Comparison of ENCODE assay signal across 9 cellular contexts in genomic region chr1:164561007-164561406, GRCh38. TPM values are rescaled to one million over a fixed set of nuclear protein-coding genes. Genes with fewer than 3 reads are reported as not detected.
DNase-seq lines count a peak whose midpoint lies in the region; ATAC-seq, FAIRE-seq and TF ChIP-seq lines count a peak whose summit lies in the region.
"Had no signal": no experiment of that assay in that cellular context is flagged by ENCODE, and none has a peak within 500 bp of the region (broad histone marks: within the 10 kb centered on the region; RNA-seq: fewer than 3 reads in every experiment).

No MANE protein-coding gene starts in this region.

- peaks cover 29% of the 10 kb centered on the region for H3K27me3 Mint-ChIP-seq in CD8-positive, alpha-beta T cell (ENCODE audit: low read depth)

- H3K4me1 Mint-ChIP-seq in CD8-positive, alpha-beta T cell (ENCODE audit: low read depth), result peaks cover 23% of the 10 kb centered on the region

- no peak overlapping the region for H2BK12ac ChIP-seq in trophoblast cell (ENCODE audit: low read length)

- H3K4me1 ChIP-seq in PC-9 (replicated peaks; ENCODE audit: insufficient read depth), result peaks cover 54% of the 10 kb centered on the region
- H3K4me1 ChIP-seq in trophoblast cell (ENCODE audit: control insufficient read depth in 1 of 2, insufficient read depth in 2 of 2, low read length in 2 of 2), result no peaks in the 10 kb centered on the region
- H3K4me1 ChIP-seq in CD8-positive, alpha-beta T cell (ENCODE audit: insufficient read depth, low read length), result peaks cover 10% of the 10 kb centered on the region

- H3K9me3 ChIP-seq in PC-9 (ENCODE audit: insufficient read depth, low read depth) (no peaks in the 10 kb centered on the region), trophoblast cell (ENCODE audit: insufficient read depth, low read depth, low read length) (no peaks in the 10 kb centered on the region)
- no peaks in the 10 kb centered on the region for H3K9me3 ChIP-seq in CD8-positive, alpha-beta T cell (ENCODE audit: low read length)

- H4K91ac ChIP-seq in trophoblast cell (ENCODE audit: low read depth, low read length), result no peak overlapping the region

- H3K4me3 ChIP-seq in PC-9 (peak overlapping the region; percentile 71), fibroblast of pulmonary artery (replicated peaks; ENCODE audit: low read depth, low read length) (peak overlapping the region; percentile 85), trophoblast cell (ENCODE audit: low read depth, low read length) (no peak overlapping the region)
- H3K4me3 ChIP-seq in CD8-positive, alpha-beta T cell (ENCODE audit: low read depth, low read length), result no peak overlapping the region

- H2BK120ac ChIP-seq in trophoblast cell (ENCODE audit: insufficient read depth, low read length, poor library complexity), result no peak overlapping the region

- no peak overlapping the region for H3K9ac ChIP-seq in trophoblast cell (ENCODE audit: low read length)

- intact Hi-C loops in PC-9 (cut with micrococcal nuclease; ENCODE audit: unreplicated experiment), result loop anchor here (2.0 to 5.0 kb wide), 2 partner anchors 226 to 394 kb away; no protein-coding TSS in a partner anchor
- intact Hi-C loops in CD8-positive, alpha-beta T cell (cut with DNase I, micrococcal nuclease), result no loop called here

- H3K79me2 ChIP-seq in PC-9 (ENCODE audit: low read depth), result peaks cover 59% of the 10 kb centered on the region
- peaks cover 2% of the 10 kb centered on the region for H3K79me2 ChIP-seq in trophoblast cell (ENCODE audit: control insufficient read depth, insufficient read depth, low read length, poor library complexity)

- peaks cover 2% of the 10 kb centered on the region for H3K9me3 Mint-ChIP-seq in CD8-positive, alpha-beta T cell

- H3K36me3 ChIP-seq in PC-9 (ENCODE audit: low read depth) (0 out of 2 replicates have a peak, but pooled peaks cover 6% of the 10 kb centered on the region), trophoblast cell (ENCODE audit: control insufficient read depth in 1 of 2, insufficient read depth in 2 of 2, low read length in 2 of 2) (no peaks in the 10 kb centered on the region)
- no peaks in the 10 kb centered on the region for H3K36me3 ChIP-seq in CD8-positive, alpha-beta T cell (ENCODE audit: insufficient read depth, low read length)

- no peak overlapping the region for H4K12ac ChIP-seq in trophoblast cell (ENCODE audit: low read depth, low read length)

- H2AK5ac ChIP-seq in trophoblast cell (ENCODE audit: low read length), result no peak overlapping the region

- no TSS peak for BruUV-seq in PC-9 (replicated peaks; lab: Mats Ljungman, UMichigan)

- H3K4me2 ChIP-seq in PC-9 (peak overlapping the region; percentile 86), trophoblast cell (ENCODE audit: low read length) (peak overlapping the region; percentile 66)

- H3K4ac ChIP-seq in trophoblast cell (ENCODE audit: low read depth, low read length), result no peak overlapping the region

- CTCF ChIA-PET in PC-9 (lab: Charles Lee), result no interaction called here
- CTCF ChIA-PET in CD8-positive, alpha-beta T cell (lab: Charles Lee), result no interaction called here

- POLR2A ChIA-PET in PC-9 (lab: Charles Lee; ENCODE audit: unreplicated experiment), result no interaction called here
- POLR2A ChIA-PET in CD8-positive, alpha-beta T cell (lab: Charles Lee), result no interaction called here

- H3K4me3 Mint-ChIP-seq in CD8-positive, alpha-beta T cell, result no peak overlapping the region

- no peak overlapping the region for H3K27ac Mint-ChIP-seq in CD8-positive, alpha-beta T cell
- H3K27ac Mint-ChIP-seq: activated naive CD8-positive, alpha-beta T cell had no signal

- FAIRE-seq in D721Med (lab: Jason Lieb, UNC), result peak; percentile 82

- TF ChIP-seq CTCF in D721Med (IDR thresholded peaks at IDR 0.05; ENCODE audit: insufficient read depth, missing control alignments) (no peak), PC-9 (conservative IDR thresholded peaks at IDR 0.05) (no peak), fibroblast of pulmonary artery (IDR thresholded peaks at IDR 0.05; ENCODE audit: low read length, missing control alignments) (no peak)
- TF ChIP-seq CTCF in CD8-positive, alpha-beta T cell (IDR thresholded peaks at IDR 0.05), result no peak

- peaks cover 6% of the 10 kb centered on the region for H3F3A ChIP-seq in PC-9 (ENCODE audit: insufficient read depth, low read depth)

- peak overlapping the region; percentile 74 for H3K27ac ChIP-seq in PC-9
- no peak overlapping the region for H3K27ac ChIP-seq in trophoblast cell (ENCODE audit: low read depth, low read length)
- no peak overlapping the region for H3K27ac ChIP-seq in CD8-positive, alpha-beta T cell (ENCODE audit: low read depth, low read length)

- H2AFZ ChIP-seq in PC-9, result peak overlapping the region; percentile 83
- H2AFZ ChIP-seq in trophoblast cell (ENCODE audit: insufficient read depth, low read length, poor library complexity), result no peak overlapping the region

- H4K20me1 ChIP-seq in PC-9 (ENCODE audit: insufficient read depth), result no peaks in the 10 kb centered on the region

- no peaks in the 10 kb centered on the region for H3K36me3 Mint-ChIP-seq in CD8-positive, alpha-beta T cell

- H3K23ac ChIP-seq in trophoblast cell (ENCODE audit: low read length), result no peak overlapping the region

- no peaks in the 10 kb centered on the region for H3K27me3 ChIP-seq in PC-9 (ENCODE audit: insufficient read depth, low read depth)
- H3K27me3 ChIP-seq in trophoblast cell (ENCODE audit: insufficient read depth, low read length), result no peaks in the 10 kb centered on the region
- no peaks in the 10 kb centered on the region for H3K27me3 ChIP-seq in CD8-positive, alpha-beta T cell (ENCODE audit: insufficient read depth, low read length)

- no peak overlapping the region for H4K8ac ChIP-seq in trophoblast cell (ENCODE audit: low read depth, low read length)

- peaks cover 6% of the 10 kb centered on the region for H3K79me1 ChIP-seq in trophoblast cell (ENCODE audit: low read length)

- no CpG with 5 or more reads among the region's 7 CpGs for WGBS in trophoblast cell (ENCODE audit: extremely low coverage, insufficient coverage, insufficient read length)

- H3K9me2 ChIP-seq in PC-9 (ENCODE audit: insufficient read depth), result no peaks in the 10 kb centered on the region

- DNase-seq in D721Med (ENCODE audit: insufficient read length, low spot score) (no peak), PC-9 (no peak), fibroblast of pulmonary artery (ENCODE audit: low read depth) (peak; percentile 17), trophoblast cell (peak in 1 of 2 donors; percentile 12), NCI-H1092 (lab: John Stamatoyannopoulos, UW) (no peak), occipital lobe (lab: John Stamatoyannopoulos, UW) (no peak)
- DNase-seq in CD8-positive, alpha-beta T cell, result no peak

- H3K18ac ChIP-seq in trophoblast cell (ENCODE audit: low read length), result no peak overlapping the region

- ATAC-seq in CD8-positive, alpha-beta T cell, result no peak
- no peak for ATAC-seq in esophagus mucosa

- no peak overlapping the region for H3K14ac ChIP-seq in trophoblast cell (ENCODE audit: low read length)

- H2BK5ac ChIP-seq in trophoblast cell (ENCODE audit: low read depth, low read length, poor library complexity), result no peak overlapping the region

RNA-seq across cellular contexts. Expression of gene PBX1, which starts 2.0 kb away (rescaled TPM):
- total RNA-seq in PC-9 (2021), result 44.5 and 57.7 TPM in 2 replicates
- polyA plus RNA-seq in trophoblast cell (2013), result 67.5 and 74.6 TPM in 2 replicates
- under 1 TPM; 0.25 to 0.30 TPM for total RNA-seq in CD8-positive, alpha-beta T cell
- 31.5 TPM for total RNA-seq in esophagus mucosa
- total RNA-seq in occipital lobe, result 169 TPM

Comparison
In these comparisons a context has a peak if more than half of its experiments do, and no peak if none do; other contexts are left out.
1. H3K4me3 ChIP-seq: peak in PC-9 (single experiment) and fibroblast of pulmonary artery (single experiment); none in trophoblast cell (single experiment) and CD8-positive, alpha-beta T cell (single experiment).
2. RNA of gene PBX1, which starts 2.0 kb away (total RNA-seq): 169 TPM in occipital lobe (single experiment), 44.5 to 57.7 TPM in PC-9 and 31.5 TPM in esophagus mucosa (single experiment); 0.25 to 0.30 TPM in CD8-positive, alpha-beta T cell; every median in the first group is over 10 times any median in the second.